In genomic region chr20:38446441-38447209, GRCh38 we compare ENCODE assay signal across 8 cellular contexts. TPM values are rescaled to one million over a fixed set of nuclear protein-coding genes. Genes with fewer than 3 reads are reported as not detected.
DNase-seq lines count a peak whose midpoint lies in the region; ATAC-seq lines count a peak whose summit lies in the region.

No MANE protein-coding gene starts in this region.

- peak; percentile 77 for ATAC-seq in GM21619 (IDR thresholded peaks at IDR 0.05; ENCODE audit: unreplicated experiment)

- 1 to 2% methylated on average over 50 to 56 of the region's 56 CpGs for WGBS in esophagus, 2 donors

- H3K27me3 ChIP-seq in esophagus (ENCODE audit: control insufficient read depth in 1 of 2, insufficient read depth in 2 of 2, low read length in 2 of 2) (no peaks in the 10 kb centered on the region), mucosa of rectum (ENCODE audit: control insufficient read depth in 2 of 2, insufficient read depth in 2 of 2, low read length in 2 of 2) (no peaks in the 10 kb centered on the region)

- H3K9ac ChIP-seq in mucosa of rectum (ENCODE audit: low read depth in 1 of 2, low read length in 2 of 2): peak overlapping the region; percentile 92 to 94

- peak; percentile 74 for DNase-seq in DMS153 (lab: John Stamatoyannopoulos, UW)
- DNase-seq in KBM-7: peak; percentile 93
- DNase-seq in OCI-M2 (lab: John Stamatoyannopoulos, UW; ENCODE audit: unreplicated experiment): peak; percentile 77
- DNase-seq in activated T-cell treated with anti-CD3 and anti-CD28 coated beads, Interleukin-2, amount 50 U/mL, for 1 hour: peak; percentile 94
- peak; percentile 91 for DNase-seq in stimulated activated CD8-positive, alpha-beta memory T cell treated with anti-CD3 and anti-CD28 coated beads, Interleukin-4, amount 100 ng/mL, for 24 hours (ENCODE audit: low read depth)

- H3K4me3 ChIP-seq in esophagus (ENCODE audit: low read depth in 1 of 2, low read length in 2 of 2) (peak overlapping the region; percentile 85 to 89), mucosa of rectum (ENCODE audit: low read length in 2 of 2) (peak overlapping the region; percentile 82 to 89)

- H3K9me3 ChIP-seq in esophagus (ENCODE audit: control insufficient read depth in 2 of 2, insufficient read depth in 1 of 2, low read depth in 1 of 2, low read length in 1 of 2) (no peaks in the 10 kb centered on the region), mucosa of rectum (ENCODE audit: control insufficient read depth in 2 of 2, low read length in 2 of 2) (no peaks in the 10 kb centered on the region)

- in situ Hi-C loops in KBM-7 (cut with MboI; ENCODE audit: low pct_unique_long_range_greater_than_20kb, low sequenced_read_pairs): no loop called here

- peaks cover 4 to 6% of the 10 kb centered on the region in 2 donors for H3K4me1 ChIP-seq in esophagus (ENCODE audit: control insufficient read depth in 2 of 2, insufficient read depth in 2 of 2, low read length in 1 of 2)
- H3K4me1 ChIP-seq in mucosa of rectum (ENCODE audit: control insufficient read depth in 2 of 2, insufficient read depth in 2 of 2, low read length in 2 of 2): peaks cover 15 to 20% of the 10 kb centered on the region in 2 donors

- H3K27ac ChIP-seq in esophagus (ENCODE audit: low read depth in 2 of 2, low read length in 1 of 2) (peak overlapping the region; percentile 57 to 81), mucosa of rectum (ENCODE audit: low read depth in 2 of 2, low read length in 2 of 2) (peak overlapping the region; percentile 77 to 79)

- peaks cover 5 to 12% of the 10 kb centered on the region in 2 donors for H3K36me3 ChIP-seq in esophagus (ENCODE audit: control insufficient read depth in 2 of 2, insufficient read depth in 2 of 2, low read length in 1 of 2)
- peaks cover 15 to 18% of the 10 kb centered on the region in 2 donors for H3K36me3 ChIP-seq in mucosa of rectum (ENCODE audit: control insufficient read depth in 2 of 2, insufficient read depth in 2 of 2, low read length in 2 of 2)

RNA-seq across cellular contexts. Expression of gene SNHG17, which starts 11.5 kb away (rescaled TPM):
- polyA plus RNA-seq in esophagus: 10 to 100 TPM; 32.6 to 39.3 TPM

RNA-seq across cellular contexts. Expression of gene RALGAPB, which starts 26.0 kb away (rescaled TPM):
- polyA plus RNA-seq in esophagus: 10 to 100 TPM in 1 of 2 donors, 1 to 10 TPM in 1; 9.6 to 10.3 TPM

Comparison
In these comparisons a context has a peak if more than half of its experiments do, and no peak if none do; other contexts are left out.
1. Peak in every context shown above with its lines: DNase-seq, ATAC-seq, H3K4me3 ChIP-seq and H3K27ac ChIP-seq.